ENCODE assay signal across 25 cellular contexts in the genomic region with DNA sequence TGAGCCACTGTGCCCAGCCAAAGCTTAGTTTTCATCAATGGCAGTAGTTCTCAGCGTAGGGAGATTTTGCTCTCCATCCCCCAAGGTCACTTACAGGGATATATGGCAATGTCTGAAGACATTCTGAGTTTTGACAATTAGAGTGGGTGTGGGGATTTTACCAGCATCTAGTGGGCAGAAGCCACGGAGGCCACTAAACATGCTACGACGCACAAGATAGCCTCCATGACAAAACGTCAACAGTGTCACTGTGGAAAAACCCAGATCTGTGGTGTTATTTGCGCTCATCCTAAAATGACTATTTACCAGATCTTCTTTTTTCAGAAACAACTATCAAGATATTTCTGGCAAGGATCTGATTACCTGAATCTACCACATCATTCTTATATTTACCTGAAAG.
DNase-seq lines count a peak whose midpoint lies in the region; ATAC-seq, FAIRE-seq and TF ChIP-seq lines count a peak whose summit lies in the region.
"Had no signal": no experiment of that assay in that cellular context is flagged by ENCODE, and none has a peak within 500 bp of the region (broad histone marks: within the 10 kb centered on the region; RNA-seq: fewer than 3 reads in every experiment).

No MANE protein-coding gene starts in this region.

- H3K36me3 Mint-ChIP-seq in activated CD4-positive, alpha-beta T cell treated with anti-CD3 and anti-CD28 coated beads for 36 hours (ENCODE audit: low read depth): no peaks in the 10 kb centered on the region
- no peaks in the 10 kb centered on the region for H3K36me3 Mint-ChIP-seq in activated CD4-positive, alpha-beta T cell treated with anti-CD3 and anti-CD28 coated beads, Interleukin-2, amount 10 ng/mL, durations not matched to agents 24 days and 14 days (ENCODE audit: low read depth)
- H3K36me3 Mint-ChIP-seq in activated naive CD8-positive, alpha-beta T cell treated with anti-CD3 and anti-CD28 coated beads, Interleukin-2, amount 50 U/mL, for 24 hours (ENCODE audit: low read depth): no peaks in the 10 kb centered on the region
- no peaks in the 10 kb centered on the region for H3K36me3 Mint-ChIP-seq in activated naive CD8-positive, alpha-beta T cell treated with anti-CD3 and anti-CD28 coated beads for 36 hours
- H3K36me3 Mint-ChIP-seq in astrocyte (ENCODE audit: low read depth, unreplicated experiment): peaks cover 6% of the 10 kb centered on the region

- no peak overlapping the region for H3K4me2 ChIP-seq in astrocyte (ENCODE audit: low read length)

- ATAC-seq in activated CD4-positive, alpha-beta T cell treated with anti-CD3 and anti-CD28 coated beads for 36 hours: no peak
- ATAC-seq in activated naive CD8-positive, alpha-beta T cell treated with anti-CD3 and anti-CD28 coated beads, Interleukin-2, amount 50 U/mL, for 24 hours: peak; percentile 37
- ATAC-seq in stimulated activated naive CD8-positive, alpha-beta T cell treated with anti-CD3 and anti-CD28 coated beads, Interleukin-15, amount 100 ng/mL, for 72 hours: peak; percentile 90
- ATAC-seq: PC-3 had no signal

- H3K27me3 Mint-ChIP-seq in activated CD4-positive, alpha-beta T cell treated with anti-CD3 and anti-CD28 coated beads for 36 hours: peaks cover 2% of the 10 kb centered on the region
- peaks cover 2% of the 10 kb centered on the region for H3K27me3 Mint-ChIP-seq in activated CD4-positive, alpha-beta T cell treated with anti-CD3 and anti-CD28 coated beads, Interleukin-2, amount 10 ng/mL, durations not matched to agents 24 days and 14 days
- H3K27me3 Mint-ChIP-seq in activated naive CD8-positive, alpha-beta T cell treated with anti-CD3 and anti-CD28 coated beads, Interleukin-2, amount 50 U/mL, for 24 hours: no peaks in the 10 kb centered on the region
- no peaks in the 10 kb centered on the region for H3K27me3 Mint-ChIP-seq in activated naive CD8-positive, alpha-beta T cell treated with anti-CD3 and anti-CD28 coated beads for 36 hours
- H3K27me3 Mint-ChIP-seq in astrocyte (ENCODE audit: low read depth, unreplicated experiment): no peaks in the 10 kb centered on the region
- no peaks in the 10 kb centered on the region for H3K27me3 Mint-ChIP-seq in stimulated activated naive CD8-positive, alpha-beta T cell treated with anti-CD3 and anti-CD28 coated beads, Interleukin-15, amount 100 ng/mL, for 72 hours

- no peak overlapping the region for H3K27ac Mint-ChIP-seq in activated CD4-positive, alpha-beta T cell treated with anti-CD3 and anti-CD28 coated beads for 36 hours
- no peak overlapping the region for H3K27ac Mint-ChIP-seq in activated CD4-positive, alpha-beta T cell treated with anti-CD3 and anti-CD28 coated beads, Interleukin-2, amount 10 ng/mL, durations not matched to agents 24 days and 14 days
- H3K27ac Mint-ChIP-seq in activated naive CD8-positive, alpha-beta T cell treated with anti-CD3 and anti-CD28 coated beads, Interleukin-2, amount 50 U/mL, for 24 hours: peak overlapping the region; percentile 30
- H3K27ac Mint-ChIP-seq in activated naive CD8-positive, alpha-beta T cell treated with anti-CD3 and anti-CD28 coated beads for 36 hours: no peak overlapping the region
- H3K27ac Mint-ChIP-seq in astrocyte (ENCODE audit: unreplicated experiment): peak overlapping the region; percentile 58
- H3K27ac Mint-ChIP-seq in stimulated activated naive CD8-positive, alpha-beta T cell treated with anti-CD3 and anti-CD28 coated beads, Interleukin-15, amount 100 ng/mL, for 72 hours: no peak overlapping the region
- H3K27ac Mint-ChIP-seq: H9 had no signal

- no peaks in the 10 kb centered on the region for H3K36me3 ChIP-seq in astrocyte (ENCODE audit: insufficient read depth, low read length)

- no peak overlapping the region for H3K27ac ChIP-seq in astrocyte (ENCODE audit: low read depth, low read length)
- H3K27ac ChIP-seq: 22Rv1 had no signal

- no peak for FAIRE-seq in astrocyte (lab: Jason Lieb, UNC)
- FAIRE-seq: GM18507 had no signal

- H3K4me3 Mint-ChIP-seq in activated CD4-positive, alpha-beta T cell treated with anti-CD3 and anti-CD28 coated beads for 36 hours: no peak overlapping the region
- no peak overlapping the region for H3K4me3 Mint-ChIP-seq in activated CD4-positive, alpha-beta T cell treated with anti-CD3 and anti-CD28 coated beads, Interleukin-2, amount 10 ng/mL, durations not matched to agents 24 days and 14 days
- H3K4me3 Mint-ChIP-seq in activated naive CD8-positive, alpha-beta T cell treated with anti-CD3 and anti-CD28 coated beads, Interleukin-2, amount 50 U/mL, for 24 hours: no peak overlapping the region
- H3K4me3 Mint-ChIP-seq in activated naive CD8-positive, alpha-beta T cell treated with anti-CD3 and anti-CD28 coated beads for 36 hours: no peak overlapping the region
- H3K4me3 Mint-ChIP-seq in astrocyte (ENCODE audit: unreplicated experiment): no peak overlapping the region
- H3K4me3 Mint-ChIP-seq in stimulated activated naive CD8-positive, alpha-beta T cell treated with anti-CD3 and anti-CD28 coated beads, Interleukin-15, amount 100 ng/mL, for 72 hours: no peak overlapping the region
- H3K4me3 Mint-ChIP-seq: H9, HFFc6 had no signal

- CTCF ChIA-PET in activated CD4-positive, alpha-beta T cell treated with anti-CD3 and anti-CD28 coated beads for 36 hours (lab: Charles Lee): no interaction called here

- no peak overlapping the region for H3K4me3 ChIP-seq in astrocyte (ENCODE audit: insufficient read depth, low read depth, low read length)
- H3K4me3 ChIP-seq: GM23248 had no signal

- POLR2A ChIA-PET in activated CD4-positive, alpha-beta T cell treated with anti-CD3 and anti-CD28 coated beads for 36 hours (lab: Charles Lee): no interaction called here

- no peak overlapping the region for H2AFZ ChIP-seq in astrocyte (ENCODE audit: low read depth, low read length)
- H2AFZ ChIP-seq: GM23248 had no signal

- H4K20me1 ChIP-seq in astrocyte (ENCODE audit: insufficient read depth, low read length): no peaks in the 10 kb centered on the region

- peak; percentile 33 for DNase-seq in activated CD4-positive, alpha-beta T cell treated with anti-CD3 and anti-CD28 coated beads for 36 hours
- no peak for DNase-seq in activated CD4-positive, alpha-beta T cell treated with anti-CD3 and anti-CD28 coated beads, Interleukin-2, amount 10 ng/mL, durations not matched to agents 24 days and 14 days
- DNase-seq in activated naive CD8-positive, alpha-beta T cell treated with anti-CD3 and anti-CD28 coated beads, Interleukin-2, amount 50 U/mL, for 24 hours: peak; percentile 16
- DNase-seq in activated naive CD8-positive, alpha-beta T cell treated with anti-CD3 and anti-CD28 coated beads for 36 hours: no peak
- DNase-seq in astrocyte (ENCODE audit: low read depth) (no peak), NCI-H2196 (lab: John Stamatoyannopoulos, UW; ENCODE audit: unreplicated experiment) (no peak), A172 (ENCODE audit: low spot score) (no peak)
- DNase-seq in stimulated activated naive CD8-positive, alpha-beta T cell treated with anti-CD3 and anti-CD28 coated beads, Interleukin-15, amount 100 ng/mL, for 72 hours: peak in 1 of 2 donors; percentile 49
- DNase-seq: ACHN; DMS153; DND-41; H9; HFFc6; KBM-7; MV-4-11; NCI-H1105 treated with DMSO at 0.1 percent for 48 hours; NCI-H2029; NCI-H446 treated with DMSO at 0.1 percent for 48 hours; NCI-H526; NCI-H82; NK-92 treated with Interleukin-12 subunit alpha and Interleukin-12 subunit beta, amount 100 ng/mL, for 24 hours; PC-3 had no signal

- H3K9me3 ChIP-seq in astrocyte (ENCODE audit: insufficient read depth, low read depth, low read length): no peaks in the 10 kb centered on the region

- intact Hi-C loops in activated CD4-positive, alpha-beta T cell treated with anti-CD3 and anti-CD28 coated beads for 36 hours (cut with DNase I, micrococcal nuclease): loop anchor here in 1 of 2 experiments (5.0 kb wide), 1 partner anchor 74 kb away; no protein-coding TSS in a partner anchor
- intact Hi-C loops in activated CD4-positive, alpha-beta T cell treated with anti-CD3 and anti-CD28 coated beads, Interleukin-2, amount 10 ng/mL, durations not matched to agents 24 days and 14 days (cut with micrococcal nuclease): loop anchor here (5.0 kb wide), 2 partner anchors 74 to 134 kb away; a partner anchor contains a TSS

- H3K27me3 ChIP-seq in astrocyte (ENCODE audit: insufficient read depth, low read length): no peaks in the 10 kb centered on the region

- H3K4me1 Mint-ChIP-seq in activated CD4-positive, alpha-beta T cell treated with anti-CD3 and anti-CD28 coated beads for 36 hours: peaks cover 46% of the 10 kb centered on the region
- peaks cover 13% of the 10 kb centered on the region for H3K4me1 Mint-ChIP-seq in activated CD4-positive, alpha-beta T cell treated with anti-CD3 and anti-CD28 coated beads, Interleukin-2, amount 10 ng/mL, durations not matched to agents 24 days and 14 days
- peaks cover 57% of the 10 kb centered on the region for H3K4me1 Mint-ChIP-seq in activated naive CD8-positive, alpha-beta T cell treated with anti-CD3 and anti-CD28 coated beads, Interleukin-2, amount 50 U/mL, for 24 hours
- peaks cover 36% of the 10 kb centered on the region for H3K4me1 Mint-ChIP-seq in activated naive CD8-positive, alpha-beta T cell treated with anti-CD3 and anti-CD28 coated beads for 36 hours
- peaks cover 44% of the 10 kb centered on the region for H3K4me1 Mint-ChIP-seq in astrocyte (ENCODE audit: low read depth, unreplicated experiment)
- H3K4me1 Mint-ChIP-seq in stimulated activated naive CD8-positive, alpha-beta T cell treated with anti-CD3 and anti-CD28 coated beads, Interleukin-15, amount 100 ng/mL, for 72 hours: peaks cover 36% of the 10 kb centered on the region

- no peaks in the 10 kb centered on the region for H3K79me2 ChIP-seq in astrocyte (ENCODE audit: insufficient read depth, low read length)

- H3K4me1 ChIP-seq in astrocyte (ENCODE audit: insufficient read depth, low read length): peaks cover 27% of the 10 kb centered on the region

- no peaks in the 10 kb centered on the region for H3K9me3 Mint-ChIP-seq in activated CD4-positive, alpha-beta T cell treated with anti-CD3 and anti-CD28 coated beads for 36 hours (ENCODE audit: low read depth)
- H3K9me3 Mint-ChIP-seq in activated CD4-positive, alpha-beta T cell treated with anti-CD3 and anti-CD28 coated beads, Interleukin-2, amount 10 ng/mL, durations not matched to agents 24 days and 14 days: no peaks in the 10 kb centered on the region
- no peaks in the 10 kb centered on the region for H3K9me3 Mint-ChIP-seq in activated naive CD8-positive, alpha-beta T cell treated with anti-CD3 and anti-CD28 coated beads, Interleukin-2, amount 50 U/mL, for 24 hours
- H3K9me3 Mint-ChIP-seq in activated naive CD8-positive, alpha-beta T cell treated with anti-CD3 and anti-CD28 coated beads for 36 hours: no peaks in the 10 kb centered on the region
- H3K9me3 Mint-ChIP-seq in astrocyte (ENCODE audit: unreplicated experiment): no peaks in the 10 kb centered on the region
- H3K9me3 Mint-ChIP-seq in stimulated activated naive CD8-positive, alpha-beta T cell treated with anti-CD3 and anti-CD28 coated beads, Interleukin-15, amount 100 ng/mL, for 72 hours: no peaks in the 10 kb centered on the region
- H3K9me3 Mint-ChIP-seq: H9, HFFc6 had no signal

- H3K9ac ChIP-seq in astrocyte (ENCODE audit: low read length): no peak overlapping the region
- H3K9ac ChIP-seq: GM23248 had no signal

- TF ChIP-seq CTCF in astrocyte (IDR thresholded peaks at IDR 0.05; ENCODE audit: insufficient read depth, low read depth, low read length): no peak

Comparison
In these comparisons a context has a peak if more than half of its experiments do, and no peak if none do; other contexts are left out.
1. DNase-seq: peak in activated CD4-positive, alpha-beta T cell treated with anti-CD3 and anti-CD28 coated beads for 36 hours (single experiment) and activated naive CD8-positive, alpha-beta T cell treated with anti-CD3 and anti-CD28 coated beads, Interleukin-2, amount 50 U/mL, for 24 hours (single experiment); none in activated CD4-positive, alpha-beta T cell treated with anti-CD3 and anti-CD28 coated beads, Interleukin-2, amount 10 ng/mL, durations not matched to agents 24 days and 14 days (single experiment), activated naive CD8-positive, alpha-beta T cell treated with anti-CD3 and anti-CD28 coated beads for 36 hours (single experiment), astrocyte (single experiment), NCI-H2196 (single experiment) and A172 (single experiment).
2. H3K27ac Mint-ChIP-seq: peak in activated naive CD8-positive, alpha-beta T cell treated with anti-CD3 and anti-CD28 coated beads, Interleukin-2, amount 50 U/mL, for 24 hours (single experiment) and astrocyte (single experiment); none in activated CD4-positive, alpha-beta T cell treated with anti-CD3 and anti-CD28 coated beads for 36 hours (single experiment), activated CD4-positive, alpha-beta T cell treated with anti-CD3 and anti-CD28 coated beads, Interleukin-2, amount 10 ng/mL, durations not matched to agents 24 days and 14 days (single experiment), activated naive CD8-positive, alpha-beta T cell treated with anti-CD3 and anti-CD28 coated beads for 36 hours (single experiment) and stimulated activated naive CD8-positive, alpha-beta T cell treated with anti-CD3 and anti-CD28 coated beads, Interleukin-15, amount 100 ng/mL, for 72 hours (0 of 2).